21 cellular contexts compared by ENCODE assay signal in genomic region chr11:92728628-92729027, GRCh38.
A peak's percentile ranks its signal among the peaks of the same experiment; 100 is the strongest.
DNase-seq lines count a peak whose midpoint lies in the region; ATAC-seq and TF ChIP-seq lines count a peak whose summit lies in the region.
"Had no signal": no experiment of that assay in that cellular context is flagged by ENCODE, and none has a peak within 500 bp of the region (broad histone marks: within the 10 kb centered on the region; RNA-seq: fewer than 3 reads in every experiment).

No MANE protein-coding gene starts in this region.

- no peaks in the 10 kb centered on the region for H3K79me1 ChIP-seq in mesendoderm (ENCODE audit: low read length)

- peak; percentile 51 for ATAC-seq in GM23338
- no peak for ATAC-seq in HG03025 (IDR thresholded peaks at IDR 0.05; ENCODE audit: low FRiP score, unreplicated experiment)
- no peak for ATAC-seq in HG03108 (IDR thresholded peaks at IDR 0.05; ENCODE audit: unreplicated experiment)
- ATAC-seq in GM19455 (IDR thresholded peaks at IDR 0.05; ENCODE audit: unreplicated experiment): no peak
- ATAC-seq: GM12878 had no signal

- H3K18ac ChIP-seq in mesendoderm (ENCODE audit: low read length): no peak overlapping the region

- no peak overlapping the region for H3K23ac ChIP-seq in mesendoderm (ENCODE audit: low read length)

- H3K4me2 ChIP-seq in GM23338: no peak overlapping the region
- H3K4me2 ChIP-seq in mesendoderm (ENCODE audit: low read length): no peak overlapping the region

- H3K36me3 ChIP-seq in GM23338 (ENCODE audit: insufficient read depth) (no peaks in the 10 kb centered on the region), mesendoderm (ENCODE audit: control insufficient read depth, insufficient read depth, low read length) (no peaks in the 10 kb centered on the region)
- H3K36me3 ChIP-seq: BE2C had no signal

- no peak overlapping the region for H2BK120ac ChIP-seq in mesendoderm (ENCODE audit: low read depth, low read length)

- H4K20me1 ChIP-seq in GM23338 (replicated peaks; ENCODE audit: insufficient read depth): no peaks in the 10 kb centered on the region

- no peak overlapping the region for H3K27ac Mint-ChIP-seq in GM23338
- H3K27ac Mint-ChIP-seq: CD4-positive, CD25-positive, alpha-beta regulatory T cell; CD8-positive, alpha-beta memory T cell; IgD-negative memory B cell had no signal

- H3K79me2 ChIP-seq in GM23338 (replicated peaks; ENCODE audit: insufficient read depth): no peaks in the 10 kb centered on the region
- no peaks in the 10 kb centered on the region for H3K79me2 ChIP-seq in mesendoderm (ENCODE audit: control insufficient read depth, insufficient read depth, low read length)

- no peaks in the 10 kb centered on the region for H3K27me3 Mint-ChIP-seq in GM23338 (ENCODE audit: insufficient read depth, low read depth, poor library complexity)
- H3K27me3 Mint-ChIP-seq: CD4-positive, CD25-positive, alpha-beta regulatory T cell; CD8-positive, alpha-beta memory T cell; IgD-negative memory B cell had no signal

- no CpG with 5 or more reads among the region's 3 CpGs for WGBS in mesendoderm (ENCODE audit: extremely low coverage, insufficient coverage, low lambda C conversion rate)

- H3K9ac ChIP-seq in mesendoderm (ENCODE audit: low read length): no peak overlapping the region

- no peak overlapping the region for H2AFZ ChIP-seq in GM23338

- no peak overlapping the region for H2BK15ac ChIP-seq in mesendoderm (replicated peaks; ENCODE audit: low read depth)

- H3K4me1 ChIP-seq in GM23338 (ENCODE audit: insufficient read depth): no peaks in the 10 kb centered on the region; the same call in 1 of the 2 replicates
- H3K4me1 ChIP-seq in mesendoderm (ENCODE audit: control insufficient read depth, low read depth, low read length): no peaks in the 10 kb centered on the region
- H3K4me1 ChIP-seq: BE2C, Caco-2 had no signal

- no peak overlapping the region for H2BK5ac ChIP-seq in mesendoderm (ENCODE audit: low read length)

- no peak overlapping the region for H4K8ac ChIP-seq in mesendoderm (ENCODE audit: low read depth, low read length)

- H3K27ac ChIP-seq in GM23338 (ENCODE audit: low read depth) (no peak overlapping the region), mesendoderm (ENCODE audit: low read depth, low read length) (no peak overlapping the region)

- H2AK5ac ChIP-seq in mesendoderm (ENCODE audit: low read length): no peak overlapping the region

- H3K36me3 Mint-ChIP-seq in GM23338 (ENCODE audit: low read depth): no peaks in the 10 kb centered on the region
- H3K36me3 Mint-ChIP-seq: CD4-positive, CD25-positive, alpha-beta regulatory T cell; CD8-positive, alpha-beta memory T cell; IgD-negative memory B cell had no signal

- H3K4ac ChIP-seq in mesendoderm (ENCODE audit: low read depth, low read length): no peak overlapping the region

- no peaks in the 10 kb centered on the region for H3F3A ChIP-seq in GM23338 (replicated peaks; ENCODE audit: low read depth)

- H3K4me3 ChIP-seq in GM23338: no peak overlapping the region
- H3K4me3 ChIP-seq in mesendoderm (ENCODE audit: low read length): no peak overlapping the region
- H3K4me3 ChIP-seq: GM12878 had no signal

- no peak for TF ChIP-seq CTCF in GM23338 (conservative IDR thresholded peaks at IDR 0.05; ENCODE audit: low read depth in 2 of 2)

- no peak overlapping the region for H4K5ac ChIP-seq in mesendoderm (ENCODE audit: low read length)

- H3K27me3 ChIP-seq in GM23338 (ENCODE audit: insufficient read depth) (no peaks in the 10 kb centered on the region), mesendoderm (ENCODE audit: insufficient read depth, low read length, poor library complexity) (no peaks in the 10 kb centered on the region)
- H3K27me3 ChIP-seq: BE2C had no signal

- no peaks in the 10 kb centered on the region for H3K9me2 ChIP-seq in GM23338 (ENCODE audit: insufficient read depth)

- H3K56ac ChIP-seq in mesendoderm (ENCODE audit: low read length): no peak overlapping the region

- peaks cover 8% of the 10 kb centered on the region; the same call in 2 of the 3 replicates for H3K4me1 Mint-ChIP-seq in GM23338
- H3K4me1 Mint-ChIP-seq: CD4-positive, CD25-positive, alpha-beta regulatory T cell; CD8-positive, alpha-beta memory T cell; IgD-negative memory B cell had no signal

- no peak for DNase-seq in GM23338 (ENCODE audit: low spot score)
- DNase-seq in NCI-H524 (lab: John Stamatoyannopoulos, UW): peak; percentile 43 to 76
- peak; percentile 80 for DNase-seq in SK-N-DZ (ENCODE audit: low spot score)
- peak; percentile 6 for DNase-seq in mesendoderm
- no peak for DNase-seq in COR-L47 (lab: John Stamatoyannopoulos, UW)
- DNase-seq: ACHN; BE2C; C1 segment of cervical spinal cord; Caco-2; CD4-positive, CD25-positive, alpha-beta regulatory T cell; CD8-positive, alpha-beta memory T cell; DND-41; EL; HCEC 1CT; Karpas-422; KBM-7 had no signal

- no peaks in the 10 kb centered on the region for H3K9me3 Mint-ChIP-seq in GM23338
- H3K9me3 Mint-ChIP-seq: IgD-negative memory B cell had no signal

- H3K4me3 Mint-ChIP-seq in GM23338: no peak overlapping the region
- H3K4me3 Mint-ChIP-seq: CD4-positive, CD25-positive, alpha-beta regulatory T cell; CD8-positive, alpha-beta memory T cell; IgD-negative memory B cell had no signal

TF ChIP-seq in GM23338, 12 proteins besides CTCF, POLR2A, EP300 and RAD21 (continues in another document):
- no peak for TF ChIP-seq EZH2phosphoT487 (IDR thresholded peaks at IDR 0.05; ENCODE audit: unreplicated experiment)
- TF ChIP-seq REST (IDR thresholded peaks at IDR 0.05; ENCODE audit: unreplicated experiment): no peak
- no peak for TF ChIP-seq JUNB (IDR thresholded peaks at IDR 0.05; ENCODE audit: unreplicated experiment)
- TF ChIP-seq ZNF331 (CRISPR knock-in tag; IDR thresholded peaks at IDR 0.05; ENCODE audit: low read depth): no peak
- no peak for TF ChIP-seq POLR2AphosphoS5 (IDR thresholded peaks at IDR 0.05; ENCODE audit: low read depth)
- TF ChIP-seq NANOG (IDR thresholded peaks at IDR 0.05; ENCODE audit: borderline replicate concordance): no peak
- TF ChIP-seq CREB1 (CRISPR knock-in tag; IDR thresholded peaks at IDR 0.05; ENCODE audit: low read depth): no peak
- no peak for TF ChIP-seq STAT1 (IDR thresholded peaks at IDR 0.05; ENCODE audit: unreplicated experiment)

Comparison
In these comparisons a context has a peak if more than half of its experiments do, and no peak if none do; other contexts are left out.
1. DNase-seq: peak in NCI-H524 (2 of 2), SK-N-DZ (single experiment) and mesendoderm (single experiment); none in GM23338 (single experiment) and COR-L47 (single experiment).